In the genomic region with DNA sequence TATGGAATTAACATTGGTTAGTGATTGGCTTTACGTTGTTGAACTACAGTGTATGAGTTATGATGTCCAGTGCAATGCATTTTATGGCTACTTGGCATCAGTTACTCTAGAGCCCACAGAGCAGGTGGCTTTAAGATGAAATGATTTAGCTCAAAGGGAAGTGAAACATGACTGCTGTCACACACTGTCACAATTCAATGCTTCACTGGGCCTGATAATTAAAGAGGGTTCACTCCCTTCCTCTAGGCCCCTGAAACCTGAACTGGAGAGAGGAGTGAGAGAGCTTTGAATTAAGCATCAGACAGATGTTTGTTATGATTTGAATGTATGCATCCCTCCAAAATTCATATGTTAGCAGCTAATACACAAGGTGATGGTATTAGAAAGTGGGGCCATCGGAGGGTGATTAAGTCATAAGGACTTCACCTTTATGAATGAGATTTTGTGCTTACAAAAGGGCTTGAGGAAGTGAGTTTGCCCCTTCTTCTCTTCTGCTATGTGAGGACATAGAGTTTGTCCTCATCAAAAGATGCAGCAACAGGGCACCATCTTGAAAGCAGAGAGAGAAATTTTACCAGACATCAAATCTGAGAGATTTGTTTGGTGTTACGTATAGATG, we compare ENCODE assay signal across 10 cellular contexts.
A peak's percentile ranks its signal among the peaks of the same experiment; 100 is the strongest.
DNase-seq lines count a peak whose midpoint lies in the region; ATAC-seq and TF ChIP-seq lines count a peak whose summit lies in the region.
"Had no signal": no experiment of that assay in that cellular context is flagged by ENCODE, and none has a peak within 500 bp of the region (broad histone marks: within the 10 kb centered on the region; RNA-seq: fewer than 3 reads in every experiment).

No MANE protein-coding gene starts in this region.

- no peak for TF ChIP-seq CTCF in esophagus muscularis mucosa (IDR thresholded peaks at IDR 0.05)

- DNase-seq in esophagus muscularis mucosa (ENCODE audit: extremely low spot score) (peak; percentile 79), T-helper 2 cell (no peak), NCI-H345 treated with DMSO at 0.1 percent for 48 hours (lab: John Stamatoyannopoulos, UW; ENCODE audit: unreplicated experiment) (no peak), NCI-H510A treated with DMSO at 0.1 percent for 48 hours (lab: John Stamatoyannopoulos, UW) (no peak), NCI-H2196 (lab: John Stamatoyannopoulos, UW; ENCODE audit: unreplicated experiment) (no peak)
- DNase-seq: gastrocnemius medialis, GDM1 had no signal

- 86% methylated on average over 3 of the region's 3 CpGs for WGBS in esophagus muscularis mucosa

- intact Hi-C loops in esophagus muscularis mucosa (cut with DNase I): no loop called here

- no peaks in the 10 kb centered on the region for H3K4me1 ChIP-seq in esophagus muscularis mucosa
- H3K4me1 ChIP-seq: gastrocnemius medialis had no signal

- ATAC-seq in GM18520 (IDR thresholded peaks at IDR 0.05; ENCODE audit: unreplicated experiment) (peak; percentile 95), GM21515 (IDR thresholded peaks at IDR 0.05; ENCODE audit: unreplicated experiment) (peak; percentile 99), HG03175 (IDR thresholded peaks at IDR 0.05; ENCODE audit: unreplicated experiment) (peak; percentile 97)
- ATAC-seq: gastrocnemius medialis had no signal

- no peaks in the 10 kb centered on the region for H3K27me3 ChIP-seq in esophagus muscularis mucosa
- H3K27me3 ChIP-seq: gastrocnemius medialis had no signal

- no peak for TF ChIP-seq POLR2A in esophagus muscularis mucosa (IDR thresholded peaks at IDR 0.05; ENCODE audit: low read depth)

- TF ChIP-seq EP300 in esophagus muscularis mucosa (IDR thresholded peaks at IDR 0.05): no peak

- H3K4me3 ChIP-seq in esophagus muscularis mucosa: no peak overlapping the region
- H3K4me3 ChIP-seq: gastrocnemius medialis had no signal

- H3K27ac ChIP-seq in esophagus muscularis mucosa (replicated peaks in 1 of 4): no peak overlapping the region
- H3K27ac ChIP-seq: gastrocnemius medialis had no signal

- no peaks in the 10 kb centered on the region for H3K9me3 ChIP-seq in esophagus muscularis mucosa
- H3K9me3 ChIP-seq: gastrocnemius medialis had no signal

- H3K36me3 ChIP-seq in esophagus muscularis mucosa: no peaks in the 10 kb centered on the region
- H3K36me3 ChIP-seq: gastrocnemius medialis had no signal
